ENCODE assay signal across 23 cellular contexts in genomic region chr14:31802838-31803237, GRCh38.
"Had no signal": no experiment of that assay in that cellular context is flagged by ENCODE, and none has a peak within 500 bp of the region (broad histone marks: within the 10 kb centered on the region; RNA-seq: fewer than 3 reads in every experiment).

No MANE protein-coding gene starts in this region.

- H3K27ac ChIP-seq: coronary artery, dorsolateral prefrontal cortex, esophagus muscularis mucosa, foreskin keratinocyte, gastroesophageal sphincter, heart right ventricle, left lung, lower lobe of right lung had no signal

- ATAC-seq: foreskin keratinocyte, gastroesophageal sphincter, heart right ventricle, left cardiac atrium, left lung, left ventricle myocardium superior, lower lobe of right lung, mucosa of descending colon had no signal

- H3K4me1 ChIP-seq: esophagus muscularis mucosa, foreskin keratinocyte, gastroesophageal sphincter, heart right ventricle, left lung, lower lobe of right lung had no signal

- H3K36me3 ChIP-seq: esophagus muscularis mucosa, gastroesophageal sphincter, heart right ventricle, left lung, lower lobe of right lung had no signal

- H3K4me3 ChIP-seq: coronary artery, dorsolateral prefrontal cortex, esophagus muscularis mucosa, gastroesophageal sphincter, heart right ventricle, left lung, lower lobe of right lung, mucosa of descending colon had no signal

- H3K27me3 ChIP-seq: dorsolateral prefrontal cortex, esophagus muscularis mucosa, foreskin keratinocyte, gastroesophageal sphincter, heart right ventricle, left lung had no signal

- H3K9me3 ChIP-seq: gastroesophageal sphincter, lower lobe of right lung, mucosa of descending colon had no signal

- DNase-seq: dermis blood vessel endothelial cell; dorsolateral prefrontal cortex; effector CD4-positive, alpha-beta T cell; effector memory CD4-positive, alpha-beta T cell; foreskin keratinocyte; glutamatergic neuron; head of caudate nucleus; heart right ventricle; hippocampal formation; left cardiac atrium; left lung; left ventricle myocardium superior; lower lobe of right lung; mesenchymal stem cell; mucosa of descending colon; naive B cell had no signal

- FAIRE-seq: colon, endothelial cell of umbilical vein, islet of Langerhans, keratinocyte had no signal
